In genomic region chr15:56464893-56465520, GRCh38 we compare ENCODE assay signal across 8 cellular contexts. TPM values are rescaled to one million over a fixed set of nuclear protein-coding genes. Genes with fewer than 3 reads are reported as not detected.
DNase-seq lines count a peak whose midpoint lies in the region; ATAC-seq and TF ChIP-seq lines count a peak whose summit lies in the region.

Gene MNS1, minus strand, starts transcription at chr15:56465137. Its CDS starts 165 bp downstream, at chr15:56464972.

- peak; percentile 93 for ATAC-seq in CD8-positive, alpha-beta T cell
- peak; percentile 100 for ATAC-seq in GM19397 (IDR thresholded peaks at IDR 0.05; ENCODE audit: unreplicated experiment)
- peak; percentile 98 for ATAC-seq in HG03521 (IDR thresholded peaks at IDR 0.05; ENCODE audit: unreplicated experiment)
- ATAC-seq in activated CD8-positive, alpha-beta T cell treated with anti-CD3 and anti-CD28 coated beads, Interleukin-2, amount 10 ng/mL, durations not matched to agents 7 days and 5 days: peak; percentile 96
- ATAC-seq in effector memory CD8-positive, alpha-beta T cell (replicated peaks): peak; percentile 92

- CTCF ChIA-PET in CD8-positive, alpha-beta T cell (lab: Charles Lee): no interaction called here
- CTCF ChIA-PET in activated CD8-positive, alpha-beta T cell treated with anti-CD3 and anti-CD28 coated beads, Interleukin-2, amount 10 ng/mL, durations not matched to agents 7 days and 5 days (lab: Charles Lee): interaction anchor here (0.6 to 1.4 kb wide), 4 partner anchors 25 to 453 kb away, joined by 3 to 4 read pairs (median 3); no protein-coding TSS in a partner anchor

- H3K27ac ChIP-seq in CD8-positive, alpha-beta T cell (ENCODE audit: low read depth, low read length): no peak within 1 kb of the TSS

- peaks cover 25% of the 10 kb centered on the region for H3K27me3 Mint-ChIP-seq in CD8-positive, alpha-beta T cell (ENCODE audit: low read depth)
- H3K27me3 Mint-ChIP-seq in activated CD8-positive, alpha-beta T cell treated with anti-CD3 and anti-CD28 coated beads, Interleukin-2, amount 10 ng/mL, durations not matched to agents 7 days and 5 days (ENCODE audit: low read depth): peaks cover 10% of the 10 kb centered on the region
- peaks cover 23 to 41% of the 10 kb centered on the region in 2 donors for H3K27me3 Mint-ChIP-seq in effector memory CD8-positive, alpha-beta T cell

- peak; percentile 20 to 72 (median 43) for DNase-seq in CD8-positive, alpha-beta T cell
- DNase-seq in NCI-H748 treated with DMSO at 0.1 percent for 48 hours (lab: John Stamatoyannopoulos, UW) (peak; percentile 75), lung microvascular endothelial cell (ENCODE audit: low read depth in 2 of 2) (peak; percentile 96 to 97)
- DNase-seq in activated CD8-positive, alpha-beta T cell treated with anti-CD3 and anti-CD28 coated beads, Interleukin-2, amount 10 ng/mL, durations not matched to agents 7 days and 5 days: peak; percentile 90
- peak; percentile 11 to 32 (median 32) for DNase-seq in effector memory CD8-positive, alpha-beta T cell
- DNase-seq in stimulated activated CD8-positive, alpha-beta memory T cell treated with anti-CD3 and anti-CD28 coated beads, Interleukin-12 subunit alpha, Interleukin-12 subunit beta, amount 100 ng/mL, for 1 hour (ENCODE audit: low read depth): peak; percentile 2

- no peaks in the 10 kb centered on the region for H3K9me3 Mint-ChIP-seq in CD8-positive, alpha-beta T cell
- no peaks in the 10 kb centered on the region for H3K9me3 Mint-ChIP-seq in activated CD8-positive, alpha-beta T cell treated with anti-CD3 and anti-CD28 coated beads, Interleukin-2, amount 10 ng/mL, durations not matched to agents 7 days and 5 days (ENCODE audit: insufficient read depth)
- no peaks in the 10 kb centered on the region for H3K9me3 Mint-ChIP-seq in effector memory CD8-positive, alpha-beta T cell

- peaks cover 32% of the 10 kb centered on the region for H3K4me1 Mint-ChIP-seq in CD8-positive, alpha-beta T cell (ENCODE audit: low read depth)
- H3K4me1 Mint-ChIP-seq in activated CD8-positive, alpha-beta T cell treated with anti-CD3 and anti-CD28 coated beads, Interleukin-2, amount 10 ng/mL, durations not matched to agents 7 days and 5 days (ENCODE audit: low read depth): peaks cover 30% of the 10 kb centered on the region
- H3K4me1 Mint-ChIP-seq in effector memory CD8-positive, alpha-beta T cell (ENCODE audit: low read depth in 2 of 2): peaks cover 12 to 18% of the 10 kb centered on the region in 2 donors

- no peak for TF ChIP-seq CTCF in CD8-positive, alpha-beta T cell (IDR thresholded peaks at IDR 0.05)

- intact Hi-C loops in CD8-positive, alpha-beta T cell (cut with DNase I, micrococcal nuclease): loop anchor here in 1 of 2 experiments (10.0 kb wide), 1 partner anchor 60 kb away; no protein-coding TSS in a partner anchor

- peak within 1 kb of the TSS; percentile 87 for H3K4me3 Mint-ChIP-seq in CD8-positive, alpha-beta T cell
- peak within 1 kb of the TSS; percentile 92 for H3K4me3 Mint-ChIP-seq in activated CD8-positive, alpha-beta T cell treated with anti-CD3 and anti-CD28 coated beads, Interleukin-2, amount 10 ng/mL, durations not matched to agents 7 days and 5 days
- H3K4me3 Mint-ChIP-seq in effector memory CD8-positive, alpha-beta T cell: peak within 1 kb of the TSS; percentile 57 to 81

- no peaks in the 10 kb centered on the region for H3K36me3 ChIP-seq in CD8-positive, alpha-beta T cell (ENCODE audit: insufficient read depth, low read length)

- H3K27me3 ChIP-seq in CD8-positive, alpha-beta T cell (ENCODE audit: insufficient read depth, low read length): peaks cover 4% of the 10 kb centered on the region

- POLR2A ChIA-PET in CD8-positive, alpha-beta T cell (lab: Charles Lee): no interaction called here
- POLR2A ChIA-PET in activated CD8-positive, alpha-beta T cell treated with anti-CD3 and anti-CD28 coated beads, Interleukin-2, amount 10 ng/mL, durations not matched to agents 7 days and 5 days (lab: Charles Lee): interaction anchor here (1.1 to 1.4 kb wide), 2 partner anchors 221 to 453 kb away, joined by 3 read pairs; partner anchors contain the start of gene TCF12

- peak within 1 kb of the TSS; percentile 45 for H3K4me3 ChIP-seq in CD8-positive, alpha-beta T cell (ENCODE audit: low read depth, low read length)

- no peaks in the 10 kb centered on the region for H3K9me3 ChIP-seq in CD8-positive, alpha-beta T cell (ENCODE audit: low read length)

- H3K36me3 Mint-ChIP-seq in CD8-positive, alpha-beta T cell: no peaks in the 10 kb centered on the region
- H3K36me3 Mint-ChIP-seq in activated CD8-positive, alpha-beta T cell treated with anti-CD3 and anti-CD28 coated beads, Interleukin-2, amount 10 ng/mL, durations not matched to agents 7 days and 5 days (ENCODE audit: low read depth): no peaks in the 10 kb centered on the region
- H3K36me3 Mint-ChIP-seq in effector memory CD8-positive, alpha-beta T cell (ENCODE audit: insufficient read depth): peaks cover 8% of the 10 kb centered on the region

- peak within 1 kb of the TSS; percentile 34 for H3K27ac Mint-ChIP-seq in CD8-positive, alpha-beta T cell
- peak within 1 kb of the TSS; percentile 56 for H3K27ac Mint-ChIP-seq in activated CD8-positive, alpha-beta T cell treated with anti-CD3 and anti-CD28 coated beads, Interleukin-2, amount 10 ng/mL, durations not matched to agents 7 days and 5 days
- peak within 1 kb of the TSS in 1 of 2 donors; percentile 38 for H3K27ac Mint-ChIP-seq in effector memory CD8-positive, alpha-beta T cell

- peaks cover 14% of the 10 kb centered on the region for H3K4me1 ChIP-seq in CD8-positive, alpha-beta T cell (ENCODE audit: insufficient read depth, low read length)

RNA-seq across cellular contexts. Expression of gene MNS1, which starts in this region (rescaled TPM):
- total RNA-seq in CD8-positive, alpha-beta T cell: not detected
- under 1 TPM; 0.23 to 0.47 TPM for total RNA-seq in activated CD8-positive, alpha-beta T cell treated with anti-CD3 and anti-CD28 coated beads, Interleukin-2, amount 10 ng/mL, durations not matched to agents 7 days and 5 days
- total RNA-seq in lung microvascular endothelial cell: 0.20 and 0.22 TPM in 2 replicates

Comparison
In these comparisons a context has a peak if more than half of its experiments do, and no peak if none do; other contexts are left out.
1. Peak in DNase-seq, ATAC-seq and H3K4me3 ChIP-seq in CD8-positive, alpha-beta T cell; RNA of the gene not detected or under 1 TPM.
2. Peak in DNase-seq and ATAC-seq in activated CD8-positive, alpha-beta T cell treated with anti-CD3 and anti-CD28 coated beads, Interleukin-2, amount 10 ng/mL, durations not matched to agents 7 days and 5 days; RNA of the gene not detected or under 1 TPM.
3. Peak in DNase-seq in lung microvascular endothelial cell; RNA of the gene not detected or under 1 TPM.
4. DNase-seq: peak in every context shown above with its lines; median percentile 96 in lung microvascular endothelial cell; 90 in activated CD8-positive, alpha-beta T cell treated with anti-CD3 and anti-CD28 coated beads, Interleukin-2, amount 10 ng/mL, durations not matched to agents 7 days and 5 days; 75 in NCI-H748 treated with DMSO at 0.1 percent for 48 hours; 43 in CD8-positive, alpha-beta T cell; 32 in effector memory CD8-positive, alpha-beta T cell; 2 in stimulated activated CD8-positive, alpha-beta memory T cell treated with anti-CD3 and anti-CD28 coated beads, Interleukin-12 subunit alpha, Interleukin-12 subunit beta, amount 100 ng/mL, for 1 hour.